ENCODE assay signal across 19 cellular contexts in the genomic region with DNA sequence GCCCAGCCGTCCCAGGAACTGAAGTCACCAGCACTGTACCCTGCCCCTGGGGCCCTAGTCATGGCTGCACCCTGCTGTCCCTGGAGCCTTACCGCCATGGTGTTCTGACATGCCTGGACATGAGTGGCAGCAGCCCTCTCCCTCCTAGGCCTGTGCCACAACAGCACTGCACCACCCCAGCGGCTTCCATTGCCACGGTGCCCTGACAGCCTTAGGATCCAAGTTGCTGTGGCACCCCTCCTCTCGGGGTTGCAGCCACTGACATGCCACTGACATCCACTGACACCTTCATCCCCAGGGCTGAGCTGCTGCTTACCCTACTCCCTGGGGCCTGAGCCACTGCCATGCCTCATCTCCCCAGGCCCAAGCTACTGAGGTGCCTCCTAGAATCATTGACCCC. TPM values are rescaled to one million over a fixed set of nuclear protein-coding genes. Genes with fewer than 3 reads are reported as not detected.
A peak's percentile ranks its signal among the peaks of the same experiment; 100 is the strongest.
DNase-seq lines count a peak whose midpoint lies in the region; ATAC-seq and TF ChIP-seq lines count a peak whose summit lies in the region.
"Had no signal": no experiment of that assay in that cellular context is flagged by ENCODE, and none has a peak within 500 bp of the region (broad histone marks: within the 10 kb centered on the region; RNA-seq: fewer than 3 reads in every experiment).

No MANE protein-coding gene starts in this region.

- H3K4me1 Mint-ChIP-seq in endodermal cell (no peaks in the 10 kb centered on the region), osteocyte (ENCODE audit: unreplicated experiment) (no peaks in the 10 kb centered on the region)

- H3K9ac ChIP-seq in endodermal cell (ENCODE audit: extremely low read depth, low read length, poor library complexity, severe bottlenecking): no peak overlapping the region
- H3K9ac ChIP-seq: BLaER1 had no signal

- intact Hi-C loops in psoas muscle (cut with DNase I): no loop called here

- H3K4me3 Mint-ChIP-seq in endodermal cell: no peak overlapping the region
- H3K4me3 Mint-ChIP-seq in osteocyte (ENCODE audit: unreplicated experiment): no peak overlapping the region
- H3K4me3 Mint-ChIP-seq: CD8-positive, alpha-beta T cell had no signal

- peak; percentile 52 for DNase-seq in activated effector memory CD4-positive, alpha-beta T cell treated with anti-CD3 and anti-CD28 coated beads, Interleukin-2, amount 50 U/mL, for 16 hours
- no peak for DNase-seq in activated effector memory CD4-positive, alpha-beta T cell treated with Interleukin-2 at 50 U/mL for 16 hours
- DNase-seq in endodermal cell (peak; percentile 28), osteocyte (ENCODE audit: extremely low spot score, unreplicated experiment) (peak; percentile 81), ureter (ENCODE audit: low spot score) (peak; percentile 43), psoas muscle (no peak)
- DNase-seq: DMS79 treated with DMSO at 0.1 percent for 48 hours, MV-4-11, NCI-H1417 treated with DMSO at 0.1 percent for 48 hours, NCI-H2029, NCI-H2171, NCI-H82, PC-9 had no signal

- H3K36me3 ChIP-seq in endodermal cell (ENCODE audit: control insufficient read depth, insufficient read depth, low read length) (no peaks in the 10 kb centered on the region), psoas muscle (ENCODE audit: insufficient read depth in 1 of 2, low read depth in 1 of 2) (no peaks in the 10 kb centered on the region)
- H3K36me3 ChIP-seq: BLaER1 had no signal

- 85 to 92% methylated on average over 2 to 5 of the region's 5 CpGs for WGBS in endodermal cell (ENCODE audit: insufficient coverage in 1 of 2, insufficient read length in 1 of 2), 2 experiments
- WGBS in psoas muscle, 3 donors: 69 to 79% (median 75%) methylated on average over 5 of the region's 5 CpGs

- TF ChIP-seq CTCF in endodermal cell (conservative IDR thresholded peaks at IDR 0.05) (no peak), osteocyte (IDR thresholded peaks at IDR 0.05) (no peak), psoas muscle (IDR thresholded peaks at IDR 0.05) (no peak)

- ATAC-seq in GM21423 (IDR thresholded peaks at IDR 0.05; ENCODE audit: unreplicated experiment): no peak
- ATAC-seq in HG03196 (IDR thresholded peaks at IDR 0.05; ENCODE audit: unreplicated experiment): no peak
- no peak for ATAC-seq in psoas muscle
- ATAC-seq: CD8-positive, alpha-beta T cell; K562 had no signal

- H3K9me3 ChIP-seq in endodermal cell (ENCODE audit: control insufficient read depth, low read length) (no peaks in the 10 kb centered on the region), psoas muscle (peaks cover 6% of the 10 kb centered on the region)
- H3K9me3 ChIP-seq: BLaER1 had no signal

- H3K27me3 ChIP-seq in endodermal cell (ENCODE audit: control insufficient read depth, insufficient read depth, low read length, poor library complexity, severe bottlenecking): no peaks in the 10 kb centered on the region
- H3K27me3 ChIP-seq in psoas muscle (ENCODE audit: insufficient read depth in 3 of 3, low read length in 2 of 3): peaks cover 0 to 7% (median 0%) of the 10 kb centered on the region in 3 donors

- H3K9me3 Mint-ChIP-seq in endodermal cell: no peaks in the 10 kb centered on the region
- peaks cover 6% of the 10 kb centered on the region for H3K9me3 Mint-ChIP-seq in osteocyte (ENCODE audit: unreplicated experiment)

- no peaks in the 10 kb centered on the region for H3K27me3 Mint-ChIP-seq in endodermal cell (ENCODE audit: insufficient read depth)
- peaks cover 14% of the 10 kb centered on the region for H3K27me3 Mint-ChIP-seq in osteocyte (ENCODE audit: unreplicated experiment)

- no peak overlapping the region for H3K4me3 ChIP-seq in endodermal cell (ENCODE audit: low read length)
- H3K4me3 ChIP-seq in psoas muscle: no peak overlapping the region
- H3K4me3 ChIP-seq: BLaER1, K562, PC-9 had no signal

- H3K4me1 ChIP-seq in endodermal cell (ENCODE audit: control insufficient read depth, insufficient read depth, low read length) (no peaks in the 10 kb centered on the region), psoas muscle (no peaks in the 10 kb centered on the region)

- H3K27ac ChIP-seq in endodermal cell (ENCODE audit: low read depth, low read length) (no peak overlapping the region), psoas muscle (no peak overlapping the region)
- H3K27ac ChIP-seq: BLaER1, PC-9 had no signal

- no peak overlapping the region for H3K27ac Mint-ChIP-seq in endodermal cell
- no peak overlapping the region for H3K27ac Mint-ChIP-seq in osteocyte (ENCODE audit: unreplicated experiment)
- H3K27ac Mint-ChIP-seq: CD8-positive, alpha-beta T cell had no signal

- H3K36me3 Mint-ChIP-seq in endodermal cell (ENCODE audit: low read depth) (no peaks in the 10 kb centered on the region), osteocyte (ENCODE audit: unreplicated experiment) (no peaks in the 10 kb centered on the region)
- H3K36me3 Mint-ChIP-seq: CD8-positive, alpha-beta T cell had no signal

RNA-seq across cellular contexts. Expression of a gene that starts 39.6 kb away (rescaled TPM):
- total RNA-seq in endodermal cell (1 to 10 TPM in 1 of 2 donors, under 1 TPM in 1; 0.99 to 1.6 TPM), osteocyte (0.08 and 0.11 TPM in 2 replicates), ureter (23.2 TPM), psoas muscle (not detected)
- 0.93 TPM for polyA plus RNA-seq in endodermal cell (2013, experiment 1 of 2)
- 0.41 TPM for polyA plus RNA-seq in endodermal cell (2013, experiment 2 of 2)
- under 1 TPM in 2 of 3 donors, not detected in 1; 0.01 TPM for polyA plus RNA-seq in psoas muscle
- total RNA-seq: CD8-positive, alpha-beta T cell; G401; PC-9 had no signal
- polyA plus RNA-seq: K562 had no signal

Comparison
In these comparisons a context has a peak if more than half of its experiments do, and no peak if none do; other contexts are left out.
1. DNase-seq: peak in activated effector memory CD4-positive, alpha-beta T cell treated with anti-CD3 and anti-CD28 coated beads, Interleukin-2, amount 50 U/mL, for 16 hours (single experiment), endodermal cell (single experiment), osteocyte (single experiment) and ureter (single experiment); none in activated effector memory CD4-positive, alpha-beta T cell treated with Interleukin-2 at 50 U/mL for 16 hours (single experiment) and psoas muscle (0 of 2).